Comparison of ENCODE assay signal across 8 cellular contexts in the genomic region with DNA sequence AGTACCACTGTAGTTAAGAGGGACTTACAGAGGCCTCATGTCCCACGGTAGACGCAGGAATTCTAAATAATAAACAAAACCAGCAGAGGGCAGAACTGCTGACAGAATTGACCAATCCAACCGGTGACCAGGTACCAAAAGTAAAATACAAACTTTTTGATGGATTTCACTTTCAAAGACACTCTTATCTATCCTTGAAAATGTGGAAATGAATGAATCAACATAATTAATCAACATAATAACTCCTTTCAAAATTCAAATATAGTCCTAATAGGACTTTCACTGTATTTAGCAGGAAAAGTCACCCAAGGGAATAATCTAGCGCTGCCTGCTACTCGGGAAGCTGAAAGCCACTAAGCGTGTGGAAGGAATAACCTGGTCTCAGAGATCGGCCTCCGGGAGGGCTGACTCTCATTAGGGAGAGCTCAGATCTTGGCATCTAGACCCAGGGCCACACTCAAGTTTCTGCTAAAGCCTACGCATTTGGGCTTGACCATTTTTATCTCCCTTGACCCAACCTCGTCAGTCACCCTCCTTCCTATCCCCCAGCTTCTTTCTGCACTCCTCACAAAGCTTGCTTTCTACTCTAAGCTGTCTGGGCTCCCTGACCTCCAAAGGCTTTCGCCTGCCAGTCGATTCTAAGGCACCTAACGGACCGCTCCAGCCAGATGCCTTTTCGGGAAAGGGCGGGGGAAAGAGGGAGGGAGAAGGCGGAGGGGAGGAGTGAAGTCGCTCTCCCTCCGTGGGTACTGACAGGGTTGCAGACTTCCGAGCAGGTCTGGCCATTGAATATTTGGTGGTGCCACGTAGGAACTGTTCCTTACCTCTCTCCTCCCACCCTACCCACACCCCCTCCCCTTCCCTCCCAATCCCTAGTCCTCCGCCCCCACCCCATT. TPM values are rescaled to one million over a fixed set of nuclear protein-coding genes. Genes with fewer than 3 reads are reported as not detected.
DNase-seq lines count a peak whose midpoint lies in the region; ATAC-seq, FAIRE-seq and TF ChIP-seq lines count a peak whose summit lies in the region.

No MANE protein-coding gene starts in this region.

- TF ChIP-seq POLR2A in endothelial cell of umbilical vein (IDR thresholded peaks at IDR 0.05; ENCODE audit: low read depth, low read length) = no peak

- H3K27me3 ChIP-seq in DOHH2 (ENCODE audit: control insufficient read depth, low read length) = no peaks in the 10 kb centered on the region
- H3K27me3 ChIP-seq in endothelial cell of umbilical vein (ENCODE audit: control insufficient read depth in 2 of 2, insufficient read depth in 2 of 2, low read length in 2 of 2) = peaks cover 2 to 9% of the 10 kb centered on the region in 2 experiments
- no peaks in the 10 kb centered on the region for H3K27me3 ChIP-seq in aorta (ENCODE audit: control insufficient read depth in 1 of 2, insufficient read depth in 2 of 2, low read length in 1 of 2)

- dilution Hi-C loops in endothelial cell of umbilical vein (cut with MboI; ENCODE audit: extremely low pct_ligation_motif_present, low sequenced_read_pairs) = no loop called here

- peak overlapping the region; percentile 73 for H3K27ac Mint-ChIP-seq in mesothelial cell of epicardium

- H3K4me3 Mint-ChIP-seq in mesothelial cell of epicardium = peak overlapping the region; percentile 82

- ATAC-seq in GM19452 (IDR thresholded peaks at IDR 0.05; ENCODE audit: unreplicated experiment) = peak; percentile 76
- ATAC-seq in HG03469 (IDR thresholded peaks at IDR 0.05; ENCODE audit: unreplicated experiment) = peak; percentile 71
- ATAC-seq in aorta (ENCODE audit: low FRiP score) = peak; percentile 78

- H3K4me3 ChIP-seq in DOHH2 (ENCODE audit: low read length) (no peak overlapping the region), endothelial cell of umbilical vein (replicated peaks in 1 of 3; ENCODE audit: insufficient read depth in 1 of 3, low read depth in 1 of 3, low read length in 3 of 3) (peak overlapping the region; percentile 35 to 68 (median 35)), aorta (ENCODE audit: low read length in 2 of 2) (peak overlapping the region; percentile 4 to 27)

- H3K9me1 ChIP-seq in endothelial cell of umbilical vein (replicated peaks; ENCODE audit: control insufficient read depth, extremely low read depth, insufficient read depth, low read length) = no peaks in the 10 kb centered on the region

- H3K9me2 ChIP-seq in DOHH2 (replicated peaks; ENCODE audit: control insufficient read depth, low read length) = no peaks in the 10 kb centered on the region

- TF ChIP-seq CTCF in DOHH2 (IDR thresholded peaks at IDR 0.05; ENCODE audit: low read depth, low read length, poor library complexity, severe bottlenecking) = peak; percentile 47
- TF ChIP-seq CTCF in endothelial cell of umbilical vein (IDR thresholded peaks at IDR 0.05; ENCODE audit: extremely low read depth in 1 of 2, insufficient read depth in 1 of 2, low read depth in 1 of 2, low read length in 2 of 2) = peak; percentile 36 to 43
- TF ChIP-seq CTCF in mesothelial cell of epicardium (IDR thresholded peaks at IDR 0.05; ENCODE audit: unreplicated experiment) = peak; percentile 60

- no peaks in the 10 kb centered on the region for H3K36me3 Mint-ChIP-seq in mesothelial cell of epicardium

- H3K4me1 Mint-ChIP-seq in mesothelial cell of epicardium = peaks cover 29% of the 10 kb centered on the region

- H4K20me1 ChIP-seq in DOHH2 (ENCODE audit: control insufficient read depth, insufficient read depth, low read depth, low read length) = no peaks in the 10 kb centered on the region
- no peaks in the 10 kb centered on the region for H4K20me1 ChIP-seq in endothelial cell of umbilical vein (replicated peaks; ENCODE audit: control insufficient read depth, extremely low read depth, insufficient read depth, low read length)

- H2AFZ ChIP-seq in endothelial cell of umbilical vein (ENCODE audit: low read depth, low read length) = peak overlapping the region; percentile 74

- FAIRE-seq in endothelial cell of umbilical vein (lab: Jason Lieb, UNC) = peak; percentile 58

- H3K4me1 ChIP-seq in DOHH2 (ENCODE audit: control insufficient read depth, low read length) (no peaks in the 10 kb centered on the region), endothelial cell of umbilical vein (ENCODE audit: control insufficient read depth, extremely low read depth, insufficient read depth, low read length) (peaks cover 11% of the 10 kb centered on the region), aorta (ENCODE audit: control insufficient read depth in 1 of 2, insufficient read depth in 2 of 2, low read length in 2 of 2) (no peaks in the 10 kb centered on the region)

- DNase-seq in OCI-M1 (lab: John Stamatoyannopoulos, UW) (peak; percentile 71), endothelial cell of umbilical vein (ENCODE audit: low read depth, low spot score) (peak; percentile 63), mesothelial cell of epicardium (ENCODE audit: low spot score in 2 of 2, unreplicated experiment in 2 of 2) (peak in 1 of 2 experiments; percentile 42), aorta (peak; percentile 42 to 71)
- DNase-seq in stimulated activated naive CD4-positive, alpha-beta T cell (lab: John Stamatoyannopoulos, UW) = no peak

- H3K4me2 ChIP-seq in DOHH2 (ENCODE audit: low read length) (no peak overlapping the region), endothelial cell of umbilical vein (ENCODE audit: insufficient read depth, low read length) (peak overlapping the region; percentile 98)

- no peaks in the 10 kb centered on the region for H3K9me3 Mint-ChIP-seq in mesothelial cell of epicardium

- CTCF ChIA-PET in endothelial cell of umbilical vein (lab: Charles Lee) = interaction anchor here (0.7 to 5.8 kb wide), 20 partner anchors 10 to 1587 kb away, joined by 3 to 133 read pairs (median 4); no protein-coding TSS in a partner anchor

- no peak overlapping the region for H3K27ac ChIP-seq in DOHH2 (ENCODE audit: low read depth, low read length)
- no peak overlapping the region for H3K27ac ChIP-seq in endothelial cell of umbilical vein (ENCODE audit: insufficient read depth, low read depth, low read length)
- no peak overlapping the region for H3K27ac ChIP-seq in aorta (ENCODE audit: low read depth in 1 of 2, low read length in 2 of 2)

- WGBS in aorta, 2 donors = 0 to 2% methylated on average over 18 to 22 of the region's 22 CpGs

- H3K79me2 ChIP-seq in DOHH2 (ENCODE audit: control insufficient read depth, low read length) = no peaks in the 10 kb centered on the region
- H3K79me2 ChIP-seq in endothelial cell of umbilical vein (ENCODE audit: control insufficient read depth, insufficient read depth, low read length) = no peaks in the 10 kb centered on the region

- H3K9ac ChIP-seq in endothelial cell of umbilical vein (replicated peaks; ENCODE audit: extremely low read depth, insufficient read depth, low read length) = no peak overlapping the region

- peaks cover 1% of the 10 kb centered on the region for H3K27me3 Mint-ChIP-seq in mesothelial cell of epicardium (ENCODE audit: low read depth)

- H3K36me3 ChIP-seq in DOHH2 (ENCODE audit: control insufficient read depth, low read length) (no peaks in the 10 kb centered on the region), endothelial cell of umbilical vein (ENCODE audit: control insufficient read depth in 2 of 2, extremely low read depth in 1 of 2, insufficient read depth in 2 of 2, low read length in 2 of 2) (no peaks in the 10 kb centered on the region), aorta (ENCODE audit: control insufficient read depth in 1 of 2, insufficient read depth in 2 of 2, low read length in 1 of 2) (no peaks in the 10 kb centered on the region)

- H3F3A ChIP-seq in DOHH2 (ENCODE audit: control insufficient read depth, insufficient read depth) = no peaks in the 10 kb centered on the region

- no TSS peak for BruUV-seq in endothelial cell of umbilical vein (replicated peaks; lab: Mats Ljungman, UMichigan)

- H3K9me3 ChIP-seq in DOHH2 (ENCODE audit: control insufficient read depth, insufficient read depth, low read length) (no peaks in the 10 kb centered on the region), endothelial cell of umbilical vein (replicated peaks; ENCODE audit: control insufficient read depth, insufficient read depth, low read length) (no peaks in the 10 kb centered on the region), aorta (ENCODE audit: control insufficient read depth, low read length) (no peaks in the 10 kb centered on the region)

- POLR2A ChIA-PET in endothelial cell of umbilical vein (lab: Charles Lee) = no interaction called here

- intact Hi-C loops in endothelial cell of umbilical vein (cut with micrococcal nuclease) (loop anchor here (1.0 to 5.0 kb wide), 3 partner anchors 146 to 409 kb away; no protein-coding TSS in a partner anchor), aorta (cut with DNase I) (loop anchor here in 1 of 2 donors (10.0 kb wide), 1 partner anchor 418 kb away; the partner anchor contains the start of gene RNPC3)

TF ChIP-seq in endothelial cell of umbilical vein, 7 proteins besides CTCF, POLR2A, EP300 and RAD21:
- TF ChIP-seq MYC (IDR thresholded peaks at IDR 0.05; ENCODE audit: low read depth, low read length) (no peak), EZH2 (IDR thresholded peaks at IDR 0.05; ENCODE audit: borderline replicate concordance, low read depth, low read length, severe bottlenecking) (no peak), JUN (IDR thresholded peaks at IDR 0.05; ENCODE audit: borderline replicate concordance, insufficient read depth, insufficient read length, low read depth) (no peak), POLR2AphosphoS5 (IDR thresholded peaks at IDR 0.05; ENCODE audit: insufficient read depth, low read depth, low read length) (no peak), MAX (IDR thresholded peaks at IDR 0.05; ENCODE audit: insufficient read depth, insufficient read length) (no peak), GATA2 (IDR thresholded peaks at IDR 0.05; ENCODE audit: insufficient read depth, insufficient read length, low read depth, low read length) (no peak)

RNA-seq across cellular contexts. Expression of gene COL11A1, which starts 1.6 kb away (rescaled TPM):
- not detected in 2 replicates for total RNA-seq in endothelial cell of umbilical vein
- polyA plus RNA-seq in endothelial cell of umbilical vein = not detected in 2 replicates
- polyA plus RNA-seq in endothelial cell of umbilical vein (2011; cell fraction: cytosol; rRNA removed) = 0.01 and 0.07 TPM in 2 replicates
- 0.04 TPM in 1 of 2 replicates, not detected in the other for polyA plus RNA-seq in endothelial cell of umbilical vein (2011; cell fraction: nucleus; rRNA removed)
- polyA plus RNA-seq in endothelial cell of umbilical vein (2012) = not detected in 2 replicates
- not detected in 2 replicates for polyA minus RNA-seq in endothelial cell of umbilical vein
- not detected for polyA minus RNA-seq in endothelial cell of umbilical vein (2011; cell fraction: cytosol; rRNA and poly(A)+ RNA removed)
- not detected in 2 replicates for polyA minus RNA-seq in endothelial cell of umbilical vein (2011; cell fraction: nucleus; rRNA and poly(A)+ RNA removed)
- 126 to 141 TPM (median 133 TPM) in 3 replicates for total RNA-seq in mesothelial cell of epicardium
- total RNA-seq in aorta = 1 to 10 TPM in 1 of 2 donors, under 1 TPM in 1; 0.29 to 8.4 TPM
- polyA plus RNA-seq in aorta = not detected

Comparison
In these comparisons a context has a peak if more than half of its experiments do, and no peak if none do; other contexts are left out.
1. DNase-seq: peak in OCI-M1 (single experiment), endothelial cell of umbilical vein (single experiment) and aorta (2 of 2); none in stimulated activated naive CD4-positive, alpha-beta T cell (0 of 6).
2. RNA of gene COL11A1, which starts 1.6 kb away (total RNA-seq): 126 to 141 TPM in mesothelial cell of epicardium; 0.29 to 8.4 TPM in aorta and not detected in endothelial cell of umbilical vein; every median in the first group is over 10 times any median in the second.
3. Peak in every context shown above with its lines, with median percentiles within 50 percentile points of each other: CTCF ChIP-seq and ATAC-seq.